Comparison of ENCODE assay signal across 8 cellular contexts in genomic region chr17:51166987-51167931, GRCh38. TPM values are rescaled to one million over a fixed set of nuclear protein-coding genes. Genes with fewer than 3 reads are reported as not detected.
DNase-seq lines count a peak whose midpoint lies in the region; ATAC-seq and TF ChIP-seq lines count a peak whose summit lies in the region.

No MANE protein-coding gene starts in this region.

- no peaks in the 10 kb centered on the region for H3K27me3 Mint-ChIP-seq in chondrocyte (ENCODE audit: low read depth)

- DNase-seq in NCI-H345 (lab: John Stamatoyannopoulos, UW) (peak; percentile 19), NCI-H345 treated with DMSO at 0.1 percent for 48 hours (lab: John Stamatoyannopoulos, UW; ENCODE audit: unreplicated experiment) (no peak), NCI-H1694 treated with DMSO at 0.1 percent for 48 hours (lab: John Stamatoyannopoulos, UW) (peak; percentile 38), chondrocyte (ENCODE audit: low spot score) (no peak), lower leg skin (ENCODE audit: low spot score in 2 of 2) (peak in 1 of 2 donors; percentile 88)
- peak; percentile 47 for DNase-seq in activated CD4-positive, CD25-positive, alpha-beta regulatory T cell treated with anti-CD3 and anti-CD28 coated beads, Interleukin-2, amount 50 U/mL, for 16 hours (ENCODE audit: low read depth, low spot score)
- peak; percentile 45 to 70 (median 58) for DNase-seq in stimulated activated CD4-positive, alpha-beta T cell treated with anti-CD3 and anti-CD28 coated beads, TNF-alpha, amount 100 ng/mL, for 24 hours (ENCODE audit: low read depth in 3 of 3)

- TF ChIP-seq CTCF in chondrocyte (IDR thresholded peaks at IDR 0.05) (peak; percentile 92), lower leg skin (IDR thresholded peaks at IDR 0.05) (no peak)

- H3K9me3 Mint-ChIP-seq in chondrocyte (ENCODE audit: low read depth): no peaks in the 10 kb centered on the region

- H3K27ac Mint-ChIP-seq in chondrocyte (ENCODE audit: unreplicated experiment): peak overlapping the region; percentile 84

- H3K4me3 ChIP-seq in lower leg skin (ENCODE audit: low read depth, poor library complexity, severe bottlenecking): peak overlapping the region; percentile 69

- H3K36me3 Mint-ChIP-seq in chondrocyte (ENCODE audit: low read depth): peaks cover 22% of the 10 kb centered on the region

- peaks cover 34% of the 10 kb centered on the region for H3K4me1 Mint-ChIP-seq in chondrocyte (ENCODE audit: low read depth)

- TF ChIP-seq POLR2A in lower leg skin (IDR thresholded peaks at IDR 0.05): no peak

- ATAC-seq in HG02852 (IDR thresholded peaks at IDR 0.05; ENCODE audit: unreplicated experiment): peak; percentile 50

- intact Hi-C loops in lower leg skin (cut with DNase I; ENCODE audit: low total_unique reads): no loop called here

- 14 to 15% methylated on average over 36 to 41 of the region's 42 CpGs for WGBS in lower leg skin, 2 donors

- peak overlapping the region; percentile 76 for H3K4me3 Mint-ChIP-seq in chondrocyte (ENCODE audit: unreplicated experiment)

RNA-seq across cellular contexts. Expression of gene NME2, which starts 1.0 kb away (rescaled TPM):
- total RNA-seq in chondrocyte (748 to 753 TPM (median 751 TPM) in 3 replicates), lower leg skin (100 to 1,000 TPM; 338 to 534 (median 488) TPM)

RNA-seq across cellular contexts. Expression of gene NME1, which starts 13.9 kb away (rescaled TPM):
- total RNA-seq in chondrocyte (101 to 149 TPM (median 102 TPM) in 3 replicates), lower leg skin (10 to 100 TPM; 18.1 to 42.8 (median 27.0) TPM)

RNA-seq across cellular contexts. Expression of gene SPAG9, which starts 46.6 kb away (rescaled TPM):
- total RNA-seq in chondrocyte (86.7 to 96.1 TPM (median 92.7 TPM) in 3 replicates), lower leg skin (100 to 1,000 TPM in 1 of 4 donors, 10 to 100 TPM in 3; 63.7 to 106 (median 69.3) TPM)

Comparison
In these comparisons a context has a peak if more than half of its experiments do, and no peak if none do; other contexts are left out.
1. DNase-seq: peak in NCI-H345 (single experiment), NCI-H1694 treated with DMSO at 0.1 percent for 48 hours (single experiment), activated CD4-positive, CD25-positive, alpha-beta regulatory T cell treated with anti-CD3 and anti-CD28 coated beads, Interleukin-2, amount 50 U/mL, for 16 hours (single experiment) and stimulated activated CD4-positive, alpha-beta T cell treated with anti-CD3 and anti-CD28 coated beads, TNF-alpha, amount 100 ng/mL, for 24 hours (3 of 3); none in NCI-H345 treated with DMSO at 0.1 percent for 48 hours (single experiment) and chondrocyte (single experiment).